Comparison of ENCODE assay signal across 1 cellular context in genomic region chr12:71415336-71416231, GRCh38.
A peak's percentile ranks its signal among the peaks of the same experiment; 100 is the strongest.
TF ChIP-seq lines count a peak whose summit lies in the region.

No MANE protein-coding gene starts in this region.

TF ChIP-seq in HEK293, 187 proteins besides CTCF, POLR2A, EP300 and RAD21 (continued from another document):
- TF ChIP-seq SCRT2 (tag by site-specific recombination; IDR thresholded peaks at IDR 0.05) = no peak
- TF ChIP-seq ZNF561 (tag by site-specific recombination; IDR thresholded peaks at IDR 0.05; ENCODE audit: borderline replicate concordance) = 0 out of 2 replicates have a peak, but pooled peaks have one; percentile 19
- no peak for TF ChIP-seq KLF7 (tag by site-specific recombination; IDR thresholded peaks at IDR 0.05; ENCODE audit: borderline replicate concordance)
- TF ChIP-seq YY2 (tag by site-specific recombination; IDR thresholded peaks at IDR 0.05) = no peak
- TF ChIP-seq ZNF140 (tag by site-specific recombination; IDR thresholded peaks at IDR 0.05) = no peak
- TF ChIP-seq GFI1B (tag by site-specific recombination; IDR thresholded peaks at IDR 0.05) = 0 out of 2 replicates have a peak, but pooled peaks have one; percentile 11
- TF ChIP-seq ZNF555 (tag by site-specific recombination; conservative IDR thresholded peaks at IDR 0.05) = no peak
